In genomic region chr9:7226007-7226670, GRCh38 we compare ENCODE assay signal across 18 cellular contexts.
DNase-seq lines count a peak whose midpoint lies in the region; ATAC-seq, FAIRE-seq and TF ChIP-seq lines count a peak whose summit lies in the region.
"Had no signal": no experiment of that assay in that cellular context is flagged by ENCODE, and none has a peak within 500 bp of the region (broad histone marks: within the 10 kb centered on the region; RNA-seq: fewer than 3 reads in every experiment).

No MANE protein-coding gene starts in this region.

- no peaks in the 10 kb centered on the region for H4K20me1 ChIP-seq in BLaER1
- H4K20me1 ChIP-seq in BLaER1 treated with 17β-estradiol and CSF1 and Interleukin-3, amounts not matched to agents 10 nM and 100 nM: no peaks in the 10 kb centered on the region
- H4K20me1 ChIP-seq in GM12878 (ENCODE audit: control insufficient read depth, insufficient read depth): no peaks in the 10 kb centered on the region

- TF ChIP-seq POLR2A in GM12878 (IDR thresholded peaks at IDR 0.05; ENCODE audit: low read depth, low read length): no peak

- WGBS in GM12878 (ENCODE audit: insufficient coverage, insufficient replicate concordance, low lambda C conversion rate, missing lambda C conversion rate): 15% methylated on average over 7 of the region's 7 CpGs

- H3K27ac ChIP-seq in BLaER1 (no peak overlapping the region), GM12878 (ENCODE audit: control insufficient read depth, insufficient read depth) (no peak overlapping the region)
- H3K27ac ChIP-seq in BLaER1 treated with 17β-estradiol and CSF1 and Interleukin-3, amounts not matched to agents 10 nM and 100 nM: no peak overlapping the region
- no peak overlapping the region for H3K27ac ChIP-seq in CD4-positive, alpha-beta memory T cell (ENCODE audit: low read depth, low read length)
- H3K27ac ChIP-seq: A549, GM23248, KMS-11 had no signal

- TF ChIP-seq CTCF in GM12878 (IDR thresholded peaks at IDR 0.05 in 2 of 3, conservative IDR thresholded peaks at IDR 0.05 in 1 of 3; ENCODE audit: control insufficient read depth in 2 of 3, extremely low read depth in 1 of 3, insufficient read depth in 1 of 3, low read depth in 3 of 3, low read length in 3 of 3): no peak

- H3K4me2 ChIP-seq in BLaER1 (peak overlapping the region; percentile 31), GM12878 (ENCODE audit: control insufficient read depth, insufficient read depth) (no peak overlapping the region)
- peak overlapping the region in 6 of 11 experiments; percentile 13 to 44 (median 32); a peak in 9 of 22 replicates for H3K4me2 ChIP-seq in BLaER1 treated with 17β-estradiol and CSF1 and Interleukin-3, amounts not matched to agents 10 nM and 100 nM
- H3K4me2 ChIP-seq: A549, KMS-11 had no signal

- intact Hi-C loops in GM12878 (cut with micrococcal nuclease; ENCODE audit: unreplicated experiment): no loop called here
- intact Hi-C loops in CD4-positive, alpha-beta memory T cell (cut with micrococcal nuclease): no loop called here

- TF ChIP-seq EP300 in GM12878 (IDR thresholded peaks at IDR 0.05; ENCODE audit: borderline replicate concordance in 1 of 2, control insufficient read depth in 1 of 2, low read depth in 2 of 2, low read length in 2 of 2): no peak

- H3K27ac Mint-ChIP-seq in CD4-positive, alpha-beta memory T cell: no peak overlapping the region
- H3K27ac Mint-ChIP-seq: IgD-negative memory B cell had no signal

- H3K27me3 ChIP-seq in BLaER1 (no peaks in the 10 kb centered on the region), GM12878 (replicated peaks in 1 of 2; ENCODE audit: control insufficient read depth in 2 of 2, insufficient read depth in 2 of 2, low read length in 1 of 2) (peaks cover 0 to 2% of the 10 kb centered on the region in 2 experiments; a peak in 2 of 4 replicates)
- H3K27me3 ChIP-seq in BLaER1 treated with 17β-estradiol and CSF1 and Interleukin-3, amounts not matched to agents 10 nM and 100 nM: no peaks in the 10 kb centered on the region; a peak in 1 of 22 replicates
- H3K27me3 ChIP-seq in CD4-positive, alpha-beta memory T cell (ENCODE audit: insufficient read depth, low read length): no peaks in the 10 kb centered on the region

- H3K4me1 ChIP-seq in BLaER1 (peaks cover 15% of the 10 kb centered on the region), GM12878 (ENCODE audit: control insufficient read depth, insufficient read depth, low read length) (no peaks in the 10 kb centered on the region)
- peaks cover 0 to 11% (median 7%) of the 10 kb centered on the region in 10 experiments; a peak in 9 of 20 replicates for H3K4me1 ChIP-seq in BLaER1 treated with 17β-estradiol and CSF1 and Interleukin-3, amounts not matched to agents 10 nM and 100 nM
- no peaks in the 10 kb centered on the region for H3K4me1 ChIP-seq in CD4-positive, alpha-beta memory T cell (ENCODE audit: insufficient read depth, low read length)
- H3K4me1 ChIP-seq: A549, BE2C had no signal

- in situ Hi-C loops in GM12878 (cut with MboI): no loop called here

- no TSS peak for BruUV-seq in GM12878 (replicated peaks; lab: Mats Ljungman, UMichigan)

- SMC1A ChIA-PET in GM12878 (lab: Charles Lee; ENCODE audit: uncharacterized antibody, unreplicated experiment): no interaction called here

- POLR2A ChIA-PET in GM12878 (lab: Charles Lee): no interaction called here
- POLR2A ChIA-PET in CD4-positive, alpha-beta memory T cell (lab: Charles Lee; ENCODE audit: partially characterized antibody): no interaction called here

- H3K9me3 ChIP-seq in BLaER1 (no peaks in the 10 kb centered on the region), GM12878 (replicated peaks; ENCODE audit: control insufficient read depth, insufficient read depth, low read length) (no peaks in the 10 kb centered on the region)
- peaks cover 0 to 1% (median 0%) of the 10 kb centered on the region in 11 experiments; a peak in 2 of 22 replicates for H3K9me3 ChIP-seq in BLaER1 treated with 17β-estradiol and CSF1 and Interleukin-3, amounts not matched to agents 10 nM and 100 nM (replicated peaks in 1 of 11)
- no peaks in the 10 kb centered on the region for H3K9me3 ChIP-seq in CD4-positive, alpha-beta memory T cell (ENCODE audit: control insufficient read depth in 1 of 2, low read length in 2 of 2)
- H3K9me3 ChIP-seq: A549, BE2C had no signal

- CTCF ChIA-PET in GM12878 (lab: Yijun Ruan, JAX): no interaction called here
- CTCF ChIA-PET in CD4-positive, alpha-beta memory T cell (lab: Charles Lee; ENCODE audit: partially characterized antibody): no interaction called here

- H3K27me3 Mint-ChIP-seq in CD4-positive, alpha-beta memory T cell: peaks cover 3 to 9% of the 10 kb centered on the region in 2 donors

- FAIRE-seq in GM12878 (lab: Jason Lieb, UNC): peak; percentile 7
- FAIRE-seq: A549, GM18507, H54 had no signal

- H3K4me3 ChIP-seq in BLaER1 (no peak overlapping the region), GM12878 (no peak overlapping the region)
- no peak overlapping the region for H3K4me3 ChIP-seq in BLaER1 treated with 17β-estradiol and CSF1 and Interleukin-3, amounts not matched to agents 10 nM and 100 nM
- no peak overlapping the region for H3K4me3 ChIP-seq in CD4-positive, alpha-beta memory T cell (ENCODE audit: low read length in 2 of 2)
- H3K4me3 ChIP-seq: A549, GM23248 had no signal

- TF ChIP-seq RAD21 in GM12878 (IDR thresholded peaks at IDR 0.05; ENCODE audit: insufficient read depth, low read depth, low read length): no peak

- RAD21 ChIA-PET in GM12878 (lab: Charles Lee; ENCODE audit: unreplicated experiment): no interaction called here

- DNase-seq in GM12878 (ENCODE audit: low read depth, low spot score): no peak
- DNase-seq in CD4-positive, alpha-beta memory T cell: no peak
- no peak for DNase-seq in putamen (ENCODE audit: low spot score)
- DNase-seq: BE2C, Calu3, GF-D8, GM23248 had no signal

- peaks cover 0 to 6% (median 3%) of the 10 kb centered on the region in 4 donors for H3K4me1 Mint-ChIP-seq in CD4-positive, alpha-beta memory T cell
- H3K4me1 Mint-ChIP-seq: IgD-negative memory B cell had no signal

- peaks cover 0 to 11% (median 5%) of the 10 kb centered on the region in 8 donors for H3K9me3 Mint-ChIP-seq in CD4-positive, alpha-beta memory T cell

- no peaks in the 10 kb centered on the region for H3K36me3 Mint-ChIP-seq in CD4-positive, alpha-beta memory T cell
- H3K36me3 Mint-ChIP-seq: IgD-negative memory B cell had no signal

- ATAC-seq in GM18502 (IDR thresholded peaks at IDR 0.05; ENCODE audit: poor library complexity, unreplicated experiment) (peak; percentile 64), GM12878 (no peak), HG02885 (IDR thresholded peaks at IDR 0.05; ENCODE audit: poor library complexity, unreplicated experiment) (no peak), HG03571 (IDR thresholded peaks at IDR 0.05; ENCODE audit: unreplicated experiment) (no peak)
- ATAC-seq: A549, HCT116 had no signal

- H3K36me3 ChIP-seq in BLaER1 (no peaks in the 10 kb centered on the region), GM12878 (ENCODE audit: control insufficient read depth in 2 of 2, insufficient read depth in 2 of 2, low read length in 1 of 2) (no peaks in the 10 kb centered on the region)
- H3K36me3 ChIP-seq in BLaER1 treated with 17β-estradiol and CSF1 and Interleukin-3, amounts not matched to agents 10 nM and 100 nM: no peaks in the 10 kb centered on the region
- H3K36me3 ChIP-seq in CD4-positive, alpha-beta memory T cell (ENCODE audit: insufficient read depth, low read length): no peaks in the 10 kb centered on the region
- H3K36me3 ChIP-seq: BE2C had no signal

- no peak overlapping the region for H3K9ac ChIP-seq in BLaER1
- H3K9ac ChIP-seq in BLaER1 treated with 17β-estradiol and CSF1 and Interleukin-3, amounts not matched to agents 10 nM and 100 nM: no peak overlapping the region
- H3K9ac ChIP-seq in GM12878 (ENCODE audit: control insufficient read depth, insufficient read depth, low read length): no peak overlapping the region
- H3K9ac ChIP-seq: GM23248, KMS-11 had no signal

- H3K4me3 Mint-ChIP-seq in CD4-positive, alpha-beta memory T cell: no peak overlapping the region
- H3K4me3 Mint-ChIP-seq: IgD-negative memory B cell had no signal

- H3K79me2 ChIP-seq in GM12878 (ENCODE audit: control insufficient read depth, insufficient read depth, low read length): no peaks in the 10 kb centered on the region

- no peak overlapping the region for H2AFZ ChIP-seq in GM12878 (ENCODE audit: control insufficient read depth, low read depth, low read length)
- H2AFZ ChIP-seq: GM23248 had no signal

TF ChIP-seq in GM12878, 131 proteins besides CTCF, POLR2A, EP300 and RAD21 (continues in another document):
- TF ChIP-seq YBX1 (IDR thresholded peaks at IDR 0.05): no peak
- no peak for TF ChIP-seq KDM1A (IDR thresholded peaks at IDR 0.05; ENCODE audit: borderline replicate concordance)
- TF ChIP-seq MTA2 (IDR thresholded peaks at IDR 0.05; ENCODE audit: low read depth): no peak
- TF ChIP-seq WRNIP1 (IDR thresholded peaks at IDR 0.05; ENCODE audit: borderline replicate concordance, low read depth, low read length): no peak
- no peak for TF ChIP-seq IRF5 (IDR thresholded peaks at IDR 0.05; ENCODE audit: borderline replicate concordance)
- no peak for TF ChIP-seq ZBED1 (IDR thresholded peaks at IDR 0.05; ENCODE audit: borderline replicate concordance)
- no peak for TF ChIP-seq BCL11A (IDR thresholded peaks at IDR 0.05; ENCODE audit: low read depth, low read length)
